Comparison of ENCODE assay signal across 8 cellular contexts in genomic region chr11:63613517-63614135, GRCh38. TPM values are rescaled to one million over a fixed set of nuclear protein-coding genes. Genes with fewer than 3 reads are reported as not detected.
DNase-seq lines count a peak whose midpoint lies in the region; ATAC-seq and TF ChIP-seq lines count a peak whose summit lies in the region.

No MANE protein-coding gene starts in this region.

- H3K27me3 ChIP-seq in HL-60 (ENCODE audit: insufficient read depth, poor library complexity, severe bottlenecking) (peaks cover 20% of the 10 kb centered on the region), endocrine pancreas (ENCODE audit: control insufficient read depth, insufficient read depth, low read length) (no peaks in the 10 kb centered on the region)

- ATAC-seq in activated CD8-positive, alpha-beta T cell treated with anti-CD3 and anti-CD28 coated beads, Interleukin-2, amount 10 ng/mL, durations not matched to agents 7 days and 5 days: peak; percentile 72
- ATAC-seq in GM19452 (IDR thresholded peaks at IDR 0.05; ENCODE audit: unreplicated experiment): no peak
- ATAC-seq in HG03196 (IDR thresholded peaks at IDR 0.05; ENCODE audit: unreplicated experiment): no peak

- H3K4me3 ChIP-seq in HL-60 (replicated peaks; ENCODE audit: insufficient read depth, low read length): peak overlapping the region; percentile 44
- H3K4me3 ChIP-seq in endocrine pancreas (ENCODE audit: control insufficient read depth, insufficient read depth, low read length): peak overlapping the region; percentile 52
- peak overlapping the region; percentile 55 for H3K4me3 ChIP-seq in mesodermal cell (ENCODE audit: extremely low read depth, insufficient read depth, low read length, poor library complexity, severe bottlenecking)

- H3K4me1 Mint-ChIP-seq in activated CD8-positive, alpha-beta T cell treated with anti-CD3 and anti-CD28 coated beads, Interleukin-2, amount 10 ng/mL, durations not matched to agents 7 days and 5 days (ENCODE audit: low read depth): peaks cover 22% of the 10 kb centered on the region

- TF ChIP-seq CTCF in HL-60 (IDR thresholded peaks at IDR 0.05; ENCODE audit: insufficient read depth, low read length): no peak

- H3K4me1 ChIP-seq in endocrine pancreas (ENCODE audit: control insufficient read depth, insufficient read depth, low read length) (no peaks in the 10 kb centered on the region), mesodermal cell (ENCODE audit: control insufficient read depth, insufficient read depth, low read length, poor library complexity, severe bottlenecking) (peaks cover 4% of the 10 kb centered on the region)

- POLR2A ChIA-PET in activated CD8-positive, alpha-beta T cell treated with anti-CD3 and anti-CD28 coated beads, Interleukin-2, amount 10 ng/mL, durations not matched to agents 7 days and 5 days (lab: Charles Lee): interaction anchor here (1.2 kb wide), 1 partner anchor 64 kb away, joined by 3 read pairs; no protein-coding TSS in a partner anchor

- H3K27me3 Mint-ChIP-seq in activated CD8-positive, alpha-beta T cell treated with anti-CD3 and anti-CD28 coated beads, Interleukin-2, amount 10 ng/mL, durations not matched to agents 7 days and 5 days (ENCODE audit: low read depth): peaks cover 4% of the 10 kb centered on the region

- no peaks in the 10 kb centered on the region for H3K9me3 Mint-ChIP-seq in activated CD8-positive, alpha-beta T cell treated with anti-CD3 and anti-CD28 coated beads, Interleukin-2, amount 10 ng/mL, durations not matched to agents 7 days and 5 days (ENCODE audit: insufficient read depth)

- DNase-seq in EH (ENCODE audit: low read depth) (peak; percentile 32), HL-60 (ENCODE audit: low read depth in 1 of 2, low spot score in 1 of 2) (no peak)
- DNase-seq in activated CD8-positive, alpha-beta T cell treated with anti-CD3 and anti-CD28 coated beads, Interleukin-2, amount 10 ng/mL, durations not matched to agents 7 days and 5 days: peak; percentile 64
- peak; percentile 3 for DNase-seq in stimulated activated naive CD4-positive, alpha-beta T cell treated with Interleukin-2 at 50 U/mL for 16 hours (lab: John Stamatoyannopoulos, UW)

- no peak overlapping the region for H3K27ac ChIP-seq in HL-60 (replicated peaks)
- no peak overlapping the region for H3K27ac ChIP-seq in mesodermal cell (ENCODE audit: low read depth, low read length, severe bottlenecking)

- H3K36me3 ChIP-seq in endocrine pancreas (ENCODE audit: control insufficient read depth, insufficient read depth, low read length): no peaks in the 10 kb centered on the region
- H3K36me3 ChIP-seq in mesodermal cell (ENCODE audit: control insufficient read depth, insufficient read depth, low read length): no peaks in the 10 kb centered on the region

- H3K9ac ChIP-seq in endocrine pancreas (ENCODE audit: control insufficient read depth, insufficient read depth, low read length): peak overlapping the region; percentile 97

- H3K27ac Mint-ChIP-seq in activated CD8-positive, alpha-beta T cell treated with anti-CD3 and anti-CD28 coated beads, Interleukin-2, amount 10 ng/mL, durations not matched to agents 7 days and 5 days: peak overlapping the region; percentile 55

- CTCF ChIA-PET in activated CD8-positive, alpha-beta T cell treated with anti-CD3 and anti-CD28 coated beads, Interleukin-2, amount 10 ng/mL, durations not matched to agents 7 days and 5 days (lab: Charles Lee): no interaction called here

- H3K36me3 Mint-ChIP-seq in activated CD8-positive, alpha-beta T cell treated with anti-CD3 and anti-CD28 coated beads, Interleukin-2, amount 10 ng/mL, durations not matched to agents 7 days and 5 days (ENCODE audit: low read depth): no peaks in the 10 kb centered on the region

- 1% methylated on average over 34 to 41 of the region's 45 CpGs for WGBS in mesodermal cell (ENCODE audit: insufficient coverage in 2 of 2), 2 experiments

- peak overlapping the region; percentile 80 for H3K4me3 Mint-ChIP-seq in activated CD8-positive, alpha-beta T cell treated with anti-CD3 and anti-CD28 coated beads, Interleukin-2, amount 10 ng/mL, durations not matched to agents 7 days and 5 days

- no peaks in the 10 kb centered on the region for H3K9me3 ChIP-seq in endocrine pancreas (ENCODE audit: control insufficient read depth, low read length)
- H3K9me3 ChIP-seq in mesodermal cell (ENCODE audit: control insufficient read depth, low read length): no peaks in the 10 kb centered on the region

RNA-seq across cellular contexts. Expression of gene PLAAT3, which starts 0.6 kb away (rescaled TPM):
- total RNA-seq in activated CD8-positive, alpha-beta T cell treated with anti-CD3 and anti-CD28 coated beads, Interleukin-2, amount 10 ng/mL, durations not matched to agents 7 days and 5 days: 10 to 100 TPM in 1 of 2 experiments, 1 to 10 TPM in 1; 9.7 to 10.4 TPM
- polyA plus RNA-seq in mesodermal cell (2013, experiment 1 of 2): 6.1 TPM
- 7.0 TPM for polyA plus RNA-seq in mesodermal cell (2013, experiment 2 of 2)

RNA-seq across cellular contexts. Expression of gene PLAAT2, which starts 50.4 kb away (rescaled TPM):
- under 1 TPM in 1 of 2 experiments, not detected in 1; 0.57 TPM for total RNA-seq in activated CD8-positive, alpha-beta T cell treated with anti-CD3 and anti-CD28 coated beads, Interleukin-2, amount 10 ng/mL, durations not matched to agents 7 days and 5 days
- polyA plus RNA-seq in mesodermal cell (2013, experiment 1 of 2): not detected
- not detected for polyA plus RNA-seq in mesodermal cell (2013, experiment 2 of 2)

RNA-seq across cellular contexts. Expression of gene ATL3, which starts 57.5 kb away (rescaled TPM):
- 10 to 100 TPM; 35.1 to 37.3 TPM for total RNA-seq in activated CD8-positive, alpha-beta T cell treated with anti-CD3 and anti-CD28 coated beads, Interleukin-2, amount 10 ng/mL, durations not matched to agents 7 days and 5 days
- polyA plus RNA-seq in mesodermal cell (2013, experiment 1 of 2): 10.4 TPM
- 9.4 TPM for polyA plus RNA-seq in mesodermal cell (2013, experiment 2 of 2)

Comparison
In these comparisons a context has a peak if more than half of its experiments do, and no peak if none do; other contexts are left out.
1. DNase-seq: peak in EH (single experiment), activated CD8-positive, alpha-beta T cell treated with anti-CD3 and anti-CD28 coated beads, Interleukin-2, amount 10 ng/mL, durations not matched to agents 7 days and 5 days (single experiment) and stimulated activated naive CD4-positive, alpha-beta T cell treated with Interleukin-2 at 50 U/mL for 16 hours (single experiment); none in HL-60 (0 of 2).
2. Peak in every context shown above with its lines, with median percentiles within 50 percentile points of each other: H3K4me3 ChIP-seq.